ENCODE assay signal across 18 cellular contexts in the genomic region with DNA sequence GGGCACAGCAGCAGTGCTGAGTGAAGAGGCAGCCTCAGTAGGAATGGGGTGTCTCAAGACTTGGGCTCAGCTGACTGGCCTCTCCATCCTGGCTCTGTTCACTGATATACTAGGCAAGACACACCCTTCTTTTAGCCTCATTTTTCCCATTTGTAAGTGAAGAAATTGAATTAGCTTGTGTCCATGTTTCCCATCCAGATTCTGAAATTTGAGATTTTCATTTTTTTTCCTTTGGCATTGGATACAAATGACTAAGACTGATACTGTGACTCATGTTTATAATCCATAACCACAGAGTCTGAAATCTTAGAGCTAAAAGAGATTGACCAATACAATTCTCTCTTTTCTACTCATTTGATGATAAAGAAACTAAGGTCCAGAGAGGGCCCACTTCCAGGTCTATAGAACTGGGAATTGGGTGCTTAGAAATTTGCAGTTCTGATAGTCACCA.
DNase-seq lines count a peak whose midpoint lies in the region; ATAC-seq and TF ChIP-seq lines count a peak whose summit lies in the region.
"Had no signal": no experiment of that assay in that cellular context is flagged by ENCODE, and none has a peak within 500 bp of the region (broad histone marks: within the 10 kb centered on the region; RNA-seq: fewer than 3 reads in every experiment).

No MANE protein-coding gene starts in this region.

- intact Hi-C loops in heart left ventricle (cut with DNase I) = loop anchor here in 7 of 10 donors (5.0 to 10.0 kb wide), 8 partner anchors 71 to 248 kb away; partner anchors contain the start of gene KCNC1 (in 3 of the 7)

- H3K27me3 ChIP-seq in heart left ventricle = no peaks in the 10 kb centered on the region
- no peaks in the 10 kb centered on the region for H3K27me3 ChIP-seq in right atrium auricular region
- H3K27me3 ChIP-seq: transverse colon had no signal

- H3K9me3 ChIP-seq in heart left ventricle (no peaks in the 10 kb centered on the region), right atrium auricular region (no peaks in the 10 kb centered on the region)
- H3K9me3 ChIP-seq: A549, transverse colon had no signal

- TF ChIP-seq POLR2A in heart left ventricle (IDR thresholded peaks at IDR 0.05) = no peak

- H3K27ac ChIP-seq in heart left ventricle = peak overlapping the region in 1 of 12 donors; percentile 20
- H3K27ac ChIP-seq in right atrium auricular region = no peak overlapping the region
- H3K27ac ChIP-seq: A549, HL-60, skin epidermis, transverse colon had no signal

- ATAC-seq in heart left ventricle = peak; percentile 18 to 73 (median 51)
- no peak for ATAC-seq in GM18858 (IDR thresholded peaks at IDR 0.05; ENCODE audit: unreplicated experiment)
- ATAC-seq: A549 had no signal

- H3K4me1 ChIP-seq in heart left ventricle (peaks cover 0 to 13% (median 5%) of the 10 kb centered on the region in 12 donors), right atrium auricular region (peaks cover 0 to 1% of the 10 kb centered on the region in 2 donors)
- H3K4me1 ChIP-seq: A549, transverse colon had no signal

- H3K4me3 ChIP-seq in heart left ventricle = no peak overlapping the region
- H3K4me3 ChIP-seq in right atrium auricular region = no peak overlapping the region
- no peak overlapping the region for H3K4me3 ChIP-seq in astrocyte of the spinal cord (ENCODE audit: low read depth, low read length)
- H3K4me3 ChIP-seq: A549, skin epidermis, transverse colon had no signal

- H3K36me3 ChIP-seq in heart left ventricle (no peaks in the 10 kb centered on the region), right atrium auricular region (no peaks in the 10 kb centered on the region)
- H3K36me3 ChIP-seq: transverse colon had no signal

- no peak for TF ChIP-seq CTCF in heart left ventricle (IDR thresholded peaks at IDR 0.05)
- no peak for TF ChIP-seq CTCF in right atrium auricular region (IDR thresholded peaks at IDR 0.05)
- TF ChIP-seq CTCF in astrocyte of the spinal cord (IDR thresholded peaks at IDR 0.05; ENCODE audit: low read depth, low read length) = no peak

- DNase-seq in heart left ventricle (peak in 1 of 5 donors; percentile 28), right atrium auricular region (ENCODE audit: low spot score) (no peak), astrocyte of the spinal cord (ENCODE audit: low read depth, low spot score) (peak; percentile 82), hepatic stellate cell (ENCODE audit: low spot score) (peak; percentile 10), NCI-H2196 treated with DMSO at 0.1 percent for 48 hours (lab: John Stamatoyannopoulos, UW; ENCODE audit: unreplicated experiment) (no peak), AML-193 (lab: John Stamatoyannopoulos, UW) (no peak)
- no peak for DNase-seq in stimulated activated CD4-positive, alpha-beta T cell treated with anti-CD3 and anti-CD28 coated beads, Interleukin-4, amount 100 ng/mL, for 4 hours
- DNase-seq: activated T-cell treated with anti-CD3 and anti-CD28 coated beads for 4 hours, DND-41, islet precursor cell, naive B cell, NCI-H1048, NCI-H446 treated with DMSO at 0.1 percent for 48 hours, transverse colon had no signal

- in situ Hi-C loops in astrocyte of the spinal cord (cut with HindIII; ENCODE audit: low sequenced_read_pairs) = no loop called here

Comparison
In these comparisons a context has a peak if more than half of its experiments do, and no peak if none do; other contexts are left out.
1. DNase-seq: peak in astrocyte of the spinal cord (single experiment) and hepatic stellate cell (single experiment); none in right atrium auricular region (single experiment), stimulated activated CD4-positive, alpha-beta T cell treated with anti-CD3 and anti-CD28 coated beads, Interleukin-4, amount 100 ng/mL, for 4 hours (0 of 2), NCI-H2196 treated with DMSO at 0.1 percent for 48 hours (single experiment) and AML-193 (0 of 2).